In genomic region chr10:1488970-1489548, GRCh38 we compare ENCODE assay signal across 12 cellular contexts.
DNase-seq lines count a peak whose midpoint lies in the region; ATAC-seq and TF ChIP-seq lines count a peak whose summit lies in the region.
"Had no signal": no experiment of that assay in that cellular context is flagged by ENCODE, and none has a peak within 500 bp of the region (broad histone marks: within the 10 kb centered on the region; RNA-seq: fewer than 3 reads in every experiment).

No MANE protein-coding gene starts in this region.

- H3K27me3 Mint-ChIP-seq in activated T-helper 17 cell treated with anti-CD3 and anti-CD28 coated beads, Interleukin-2, amount 50 U/mL, for 72 hours, result peaks cover 8% of the 10 kb centered on the region

- intact Hi-C loops in breast epithelium (cut with DNase I; ENCODE audit: low total_unique reads) (no loop called here), PC-9 (cut with micrococcal nuclease; ENCODE audit: unreplicated experiment) (no loop called here)

- peak; percentile 54 for DNase-seq in DMS53 treated with DMSO at 0.1 percent for 48 hours (lab: John Stamatoyannopoulos, UW; ENCODE audit: unreplicated experiment)
- no peak for DNase-seq in NCI-H1436 (lab: John Stamatoyannopoulos, UW)
- no peak for DNase-seq in breast epithelium (ENCODE audit: low spot score in 2 of 2)
- no peak for DNase-seq in PC-9
- DNase-seq: activated CD8-positive, alpha-beta memory T cell treated with anti-CD3 and anti-CD28 coated beads, Interleukin-2, amount 50 U/mL, for 4 hours; PC-3; psoas muscle had no signal

- CTCF ChIA-PET in PC-9 (lab: Charles Lee), result no interaction called here

- no peak for TF ChIP-seq POLR2A in breast epithelium (IDR thresholded peaks at IDR 0.05)

- H3K4me2 ChIP-seq in Loucy (ENCODE audit: low read depth, low read length, poor library complexity, severe bottlenecking) (peak overlapping the region; percentile 63), PC-9 (no peak overlapping the region)

- BruUV-seq in PC-9 (replicated peaks; lab: Mats Ljungman, UMichigan), result no TSS peak

- peak overlapping the region; percentile 55 for H3K4me3 ChIP-seq in Loucy (ENCODE audit: low read length, poor library complexity, severe bottlenecking)
- no peak overlapping the region for H3K4me3 ChIP-seq in breast epithelium
- H3K4me3 ChIP-seq in PC-9, result no peak overlapping the region
- H3K4me3 ChIP-seq: psoas muscle had no signal

- H3K27me3 ChIP-seq in Loucy (ENCODE audit: insufficient read depth, low read length, poor library complexity, severe bottlenecking) (no peaks in the 10 kb centered on the region), breast epithelium (peaks cover 0 to 19% of the 10 kb centered on the region in 2 donors), PC-9 (ENCODE audit: insufficient read depth, low read depth) (0 out of 2 replicates have a peak, but pooled peaks cover 10% of the 10 kb centered on the region)

- H3K27ac Mint-ChIP-seq in activated T-helper 17 cell treated with anti-CD3 and anti-CD28 coated beads, Interleukin-2, amount 50 U/mL, for 72 hours, result no peak overlapping the region

- H3K9ac ChIP-seq in Loucy (ENCODE audit: low read depth, low read length, poor library complexity, severe bottlenecking), result peak overlapping the region; percentile 42

- H3K4me1 Mint-ChIP-seq in activated T-helper 17 cell treated with anti-CD3 and anti-CD28 coated beads, Interleukin-2, amount 50 U/mL, for 72 hours, result no peaks in the 10 kb centered on the region

- H4K20me1 ChIP-seq in Loucy (ENCODE audit: insufficient read depth, low read length, poor library complexity, severe bottlenecking) (no peaks in the 10 kb centered on the region), PC-9 (ENCODE audit: insufficient read depth) (no peaks in the 10 kb centered on the region)

- H3K4me1 ChIP-seq in Loucy (ENCODE audit: insufficient read depth, low read length, poor library complexity, severe bottlenecking) (peaks cover 27% of the 10 kb centered on the region), breast epithelium (no peaks in the 10 kb centered on the region), PC-9 (replicated peaks; ENCODE audit: insufficient read depth) (no peaks in the 10 kb centered on the region)
- H3K4me1 ChIP-seq: psoas muscle had no signal

- H3K79me2 ChIP-seq in Loucy (ENCODE audit: insufficient read depth, low read length), result no peaks in the 10 kb centered on the region
- no peaks in the 10 kb centered on the region for H3K79me2 ChIP-seq in PC-9 (ENCODE audit: low read depth)

- no peak for TF ChIP-seq CTCF in Loucy (conservative IDR thresholded peaks at IDR 0.05; ENCODE audit: low read length)
- TF ChIP-seq CTCF in breast epithelium (IDR thresholded peaks at IDR 0.05), result no peak
- TF ChIP-seq CTCF in PC-9 (conservative IDR thresholded peaks at IDR 0.05), result no peak

- no peak overlapping the region for H3K4me3 Mint-ChIP-seq in activated T-helper 17 cell treated with anti-CD3 and anti-CD28 coated beads, Interleukin-2, amount 50 U/mL, for 72 hours

- no peaks in the 10 kb centered on the region for H3K36me3 Mint-ChIP-seq in activated T-helper 17 cell treated with anti-CD3 and anti-CD28 coated beads, Interleukin-2, amount 50 U/mL, for 72 hours (ENCODE audit: low read depth)

- H3K9me3 ChIP-seq in Loucy (ENCODE audit: insufficient read depth, low read depth, low read length) (no peaks in the 10 kb centered on the region), breast epithelium (no peaks in the 10 kb centered on the region), PC-9 (ENCODE audit: insufficient read depth, low read depth) (no peaks in the 10 kb centered on the region)
- H3K9me3 ChIP-seq: psoas muscle had no signal

- H3F3A ChIP-seq in Loucy (ENCODE audit: low read depth) (no peaks in the 10 kb centered on the region), PC-9 (ENCODE audit: insufficient read depth, low read depth) (no peaks in the 10 kb centered on the region)

- no peak overlapping the region for H2AFZ ChIP-seq in Loucy (ENCODE audit: low read length)
- H2AFZ ChIP-seq in PC-9, result no peak overlapping the region

- peak; percentile 97 for ATAC-seq in GM19043 (IDR thresholded peaks at IDR 0.05; ENCODE audit: low read depth, unreplicated experiment)
- peak; percentile 99 for ATAC-seq in HG02852 (IDR thresholded peaks at IDR 0.05; ENCODE audit: unreplicated experiment)
- ATAC-seq in activated T-helper 17 cell treated with anti-CD3 and anti-CD28 coated beads, Interleukin-2, amount 50 U/mL, for 72 hours (replicated peaks), result no peak
- ATAC-seq: PC-3, psoas muscle had no signal

- no peaks in the 10 kb centered on the region for H3K9me3 Mint-ChIP-seq in activated T-helper 17 cell treated with anti-CD3 and anti-CD28 coated beads, Interleukin-2, amount 50 U/mL, for 72 hours

- POLR2A ChIA-PET in PC-9 (lab: Charles Lee; ENCODE audit: unreplicated experiment), result no interaction called here

- H3K27ac ChIP-seq in breast epithelium (no peak overlapping the region), PC-9 (no peak overlapping the region)
- H3K27ac ChIP-seq: C4-2B, psoas muscle had no signal

- no peaks in the 10 kb centered on the region for H3K36me3 ChIP-seq in Loucy (ENCODE audit: insufficient read depth, low read length)
- no peaks in the 10 kb centered on the region for H3K36me3 ChIP-seq in breast epithelium
- H3K36me3 ChIP-seq in PC-9 (ENCODE audit: low read depth), result no peaks in the 10 kb centered on the region

- no peaks in the 10 kb centered on the region for H3K9me2 ChIP-seq in Loucy (replicated peaks; ENCODE audit: low read depth, low read length)
- no peaks in the 10 kb centered on the region for H3K9me2 ChIP-seq in PC-9 (ENCODE audit: insufficient read depth)
